In the genomic region with DNA sequence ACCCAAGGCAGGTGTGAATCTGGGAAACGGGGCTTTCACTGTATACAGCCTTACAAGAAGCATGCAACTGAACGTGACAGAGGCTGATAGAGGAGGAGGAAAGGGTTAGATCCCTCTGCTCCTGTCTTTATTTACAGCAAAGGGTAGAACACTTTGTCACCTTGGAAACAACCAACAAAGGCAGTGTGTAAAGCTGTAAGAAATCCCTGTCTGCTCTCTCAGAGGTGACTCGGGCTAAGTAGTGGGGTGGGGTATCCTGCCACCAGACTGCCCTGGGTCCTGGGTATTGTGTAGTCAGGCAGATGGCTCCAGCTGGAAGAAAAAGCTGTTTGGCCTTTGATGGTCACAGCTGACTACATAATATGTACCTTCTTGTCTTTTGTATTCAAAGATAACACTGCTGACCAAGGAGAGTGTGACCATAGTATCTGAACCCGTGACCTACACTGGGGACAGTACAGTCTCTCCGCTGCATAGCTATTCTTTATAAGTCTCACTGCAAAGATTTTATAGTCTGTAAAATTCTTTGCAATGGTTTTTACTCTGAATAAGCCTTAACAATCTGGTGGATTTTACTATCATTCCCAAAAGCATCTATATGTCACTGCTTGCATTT, we compare ENCODE assay signal across 19 cellular contexts. TPM values are rescaled to one million over a fixed set of nuclear protein-coding genes. Genes with fewer than 3 reads are reported as not detected.
DNase-seq lines count a peak whose midpoint lies in the region; ATAC-seq and TF ChIP-seq lines count a peak whose summit lies in the region.
"Had no signal": no experiment of that assay in that cellular context is flagged by ENCODE, and none has a peak within 500 bp of the region (broad histone marks: within the 10 kb centered on the region; RNA-seq: fewer than 3 reads in every experiment).

No MANE protein-coding gene starts in this region.

- H3K18ac ChIP-seq in mesendoderm (ENCODE audit: low read length), result no peak overlapping the region

- H3K9me2 ChIP-seq in DOHH2 (replicated peaks; ENCODE audit: control insufficient read depth, low read length), result no peaks in the 10 kb centered on the region

- no peaks in the 10 kb centered on the region for H3K9me3 ChIP-seq in DOHH2 (ENCODE audit: control insufficient read depth, insufficient read depth, low read length)
- H3K9me3 ChIP-seq: thoracic aorta had no signal

- no peak overlapping the region for H4K5ac ChIP-seq in mesendoderm (ENCODE audit: low read length)

- H3K9me3 Mint-ChIP-seq in WTC11, result no peaks in the 10 kb centered on the region; the same call in 1 of the 2 replicates
- no peaks in the 10 kb centered on the region for H3K9me3 Mint-ChIP-seq in effector memory CD8-positive, alpha-beta T cell
- H3K9me3 Mint-ChIP-seq: activated B cell treated with CpG ODN at 0.5 μM for 24 hours; activated T-helper 17 cell treated with anti-CD3 and anti-CD28 coated beads, Interleukin-2, amount 50 U/mL, for 72 hours; T-helper 1 cell treated with Interleukin-12 subunit alpha and Interleukin-12 subunit beta and Interleukin-4 antibody, amounts not matched to agents 30 μg/mL and 1 μg/mL, for 36 hours had no signal

- peak; percentile 87 for DNase-seq in NCI-H146 (lab: John Stamatoyannopoulos, UW)
- no peak for DNase-seq in WTC11 (ENCODE audit: low spot score)
- DNase-seq in mesendoderm, result peak; percentile 86
- DNase-seq in mesenteric fat pad (ENCODE audit: low spot score), result no peak
- no peak for DNase-seq in effector memory CD8-positive, alpha-beta T cell
- DNase-seq: activated B cell treated with CpG ODN at 0.5 μM for 24 hours; activated CD8-positive, alpha-beta T cell treated with anti-CD3 and anti-CD28 coated beads, Interleukin-2, amount 10 ng/mL, durations not matched to agents 7 days and 5 days; central memory CD4-positive, alpha-beta T cell; DND-41; effector memory CD4-positive, alpha-beta T cell; Kasumi-1; NCI-H1694 had no signal

- CTCF ChIA-PET in WTC11 (lab: Charles Lee), result interaction anchor here (0.7 to 2.0 kb wide), 4 partner anchors 9 to 289 kb away, joined by 3 to 14 read pairs (median 5); partner anchors contain the start of gene POU2F1

- H3K27me3 ChIP-seq in DOHH2 (ENCODE audit: control insufficient read depth, low read length) (no peaks in the 10 kb centered on the region), mesendoderm (ENCODE audit: insufficient read depth, low read length, poor library complexity) (no peaks in the 10 kb centered on the region)

- H4K8ac ChIP-seq in mesendoderm (ENCODE audit: low read depth, low read length), result no peak overlapping the region

- H3F3A ChIP-seq in DOHH2 (ENCODE audit: control insufficient read depth, insufficient read depth), result no peaks in the 10 kb centered on the region

- no peak overlapping the region for H3K27ac Mint-ChIP-seq in WTC11
- no peak overlapping the region for H3K27ac Mint-ChIP-seq in effector memory CD8-positive, alpha-beta T cell
- H3K27ac Mint-ChIP-seq: activated B cell treated with CpG ODN at 0.5 μM for 24 hours; activated CD8-positive, alpha-beta T cell treated with anti-CD3 and anti-CD28 coated beads, Interleukin-2, amount 10 ng/mL, durations not matched to agents 7 days and 5 days; activated T-helper 17 cell treated with anti-CD3 and anti-CD28 coated beads, Interleukin-2, amount 50 U/mL, for 72 hours; T-helper 1 cell treated with Interleukin-12 subunit alpha and Interleukin-12 subunit beta and Interleukin-4 antibody, amounts not matched to agents 30 μg/mL and 1 μg/mL, for 36 hours had no signal

- H3K4me3 Mint-ChIP-seq in WTC11, result no peak overlapping the region
- H3K4me3 Mint-ChIP-seq in effector memory CD8-positive, alpha-beta T cell, result no peak overlapping the region
- H3K4me3 Mint-ChIP-seq: activated B cell treated with CpG ODN at 0.5 μM for 24 hours; activated CD8-positive, alpha-beta T cell treated with anti-CD3 and anti-CD28 coated beads, Interleukin-2, amount 10 ng/mL, durations not matched to agents 7 days and 5 days; activated T-helper 17 cell treated with anti-CD3 and anti-CD28 coated beads, Interleukin-2, amount 50 U/mL, for 72 hours; T-helper 1 cell treated with Interleukin-12 subunit alpha and Interleukin-12 subunit beta and Interleukin-4 antibody, amounts not matched to agents 30 μg/mL and 1 μg/mL, for 36 hours had no signal

- WGBS in mesendoderm (ENCODE audit: extremely low coverage, insufficient coverage, low lambda C conversion rate), result no CpG with 5 or more reads among the region's 5 CpGs

- H3K9ac ChIP-seq in mesendoderm (ENCODE audit: low read length), result no peak overlapping the region

- H2BK5ac ChIP-seq in mesendoderm (ENCODE audit: low read length), result no peak overlapping the region

- no peaks in the 10 kb centered on the region for H3K79me2 ChIP-seq in DOHH2 (ENCODE audit: control insufficient read depth, low read length)
- no peaks in the 10 kb centered on the region for H3K79me2 ChIP-seq in mesendoderm (ENCODE audit: control insufficient read depth, insufficient read depth, low read length)

- no peaks in the 10 kb centered on the region for H3K36me3 Mint-ChIP-seq in WTC11
- H3K36me3 Mint-ChIP-seq in effector memory CD8-positive, alpha-beta T cell (ENCODE audit: insufficient read depth), result no peaks in the 10 kb centered on the region

- peaks cover 30% of the 10 kb centered on the region for H3K4me1 Mint-ChIP-seq in WTC11
- no peaks in the 10 kb centered on the region for H3K4me1 Mint-ChIP-seq in effector memory CD8-positive, alpha-beta T cell (ENCODE audit: low read depth in 2 of 2)
- H3K4me1 Mint-ChIP-seq: activated B cell treated with CpG ODN at 0.5 μM for 24 hours had no signal

- H3K4me1 ChIP-seq in DOHH2 (ENCODE audit: control insufficient read depth, low read length) (peaks cover 13% of the 10 kb centered on the region), mesendoderm (ENCODE audit: control insufficient read depth, low read depth, low read length) (no peaks in the 10 kb centered on the region)

- H3K4ac ChIP-seq in mesendoderm (ENCODE audit: low read depth, low read length), result no peak overlapping the region

- peak overlapping the region; percentile 10; the same call in 1 of the 2 replicates for H3K4me2 ChIP-seq in DOHH2 (ENCODE audit: low read length)
- H3K4me2 ChIP-seq in mesendoderm (ENCODE audit: low read length), result no peak overlapping the region
- H3K4me2 ChIP-seq: smooth muscle cell had no signal

- H4K20me1 ChIP-seq in DOHH2 (ENCODE audit: control insufficient read depth, insufficient read depth, low read depth, low read length), result no peaks in the 10 kb centered on the region

- peak; percentile 66 for ATAC-seq in WTC11
- no peak for ATAC-seq in effector memory CD8-positive, alpha-beta T cell (replicated peaks)
- ATAC-seq in GM19035 (IDR thresholded peaks at IDR 0.05; ENCODE audit: unreplicated experiment), result no peak
- ATAC-seq: activated CD8-positive, alpha-beta T cell treated with anti-CD3 and anti-CD28 coated beads, Interleukin-2, amount 10 ng/mL, durations not matched to agents 7 days and 5 days; left lobe of liver had no signal

- H3K27me3 Mint-ChIP-seq in WTC11 (ENCODE audit: low read depth), result peaks cover 4% of the 10 kb centered on the region
- no peaks in the 10 kb centered on the region for H3K27me3 Mint-ChIP-seq in effector memory CD8-positive, alpha-beta T cell
- H3K27me3 Mint-ChIP-seq: activated B cell treated with CpG ODN at 0.5 μM for 24 hours; activated T-helper 17 cell treated with anti-CD3 and anti-CD28 coated beads, Interleukin-2, amount 50 U/mL, for 72 hours had no signal

- H3K4me3 ChIP-seq in DOHH2 (ENCODE audit: low read length), result no peak overlapping the region
- no peak overlapping the region for H3K4me3 ChIP-seq in mesendoderm (ENCODE audit: low read length)
- H3K4me3 ChIP-seq: smooth muscle cell, thoracic aorta had no signal

- H3K23ac ChIP-seq in mesendoderm (ENCODE audit: low read length), result no peak overlapping the region

- POLR2A ChIA-PET in WTC11 (lab: Charles Lee), result interaction anchor here (1.7 kb wide), 1 partner anchor 22 kb away, joined by 5 read pairs; the partner anchor contains the start of gene POU2F1

- H3K36me3 ChIP-seq in DOHH2 (ENCODE audit: control insufficient read depth, low read length) (no peaks in the 10 kb centered on the region), mesendoderm (ENCODE audit: control insufficient read depth, insufficient read depth, low read length) (no peaks in the 10 kb centered on the region)
- H3K36me3 ChIP-seq: thoracic aorta had no signal

- no peak overlapping the region for H2BK120ac ChIP-seq in mesendoderm (ENCODE audit: low read depth, low read length)

- TF ChIP-seq CTCF in DOHH2 (IDR thresholded peaks at IDR 0.05; ENCODE audit: low read depth, low read length, poor library complexity, severe bottlenecking) (no peak), WTC11 (IDR thresholded peaks at IDR 0.05) (no peak)

- H2BK15ac ChIP-seq in mesendoderm (replicated peaks; ENCODE audit: low read depth), result no peak overlapping the region

- H2AK5ac ChIP-seq in mesendoderm (ENCODE audit: low read length), result no peak overlapping the region

- H3K27ac ChIP-seq in DOHH2 (ENCODE audit: low read depth, low read length) (no peak overlapping the region), mesendoderm (ENCODE audit: low read depth, low read length) (no peak overlapping the region)
- H3K27ac ChIP-seq: thoracic aorta had no signal

- H3K79me1 ChIP-seq in mesendoderm (ENCODE audit: low read length), result no peaks in the 10 kb centered on the region

- H3K56ac ChIP-seq in mesendoderm (ENCODE audit: low read length), result no peak overlapping the region

TF ChIP-seq in WTC11, 78 proteins besides CTCF, POLR2A, EP300 and RAD21 (continues in another document):
- TF ChIP-seq, protein P1, sequence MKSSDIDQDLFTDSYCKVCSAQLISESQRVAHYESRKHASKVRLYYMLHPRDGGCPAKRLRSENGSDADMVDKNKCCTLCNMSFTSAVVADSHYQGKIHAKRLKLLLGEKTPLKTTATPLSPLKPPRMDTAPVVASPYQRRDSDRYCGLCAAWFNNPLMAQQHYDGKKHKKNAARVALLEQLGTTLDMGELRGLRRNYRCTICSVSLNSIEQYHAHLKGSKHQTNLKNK (CRISPR knock-in tag; IDR thresholded peaks at IDR 0.05), result no peak
- no peak for TF ChIP-seq CDX4 (CRISPR knock-in tag; IDR thresholded peaks at IDR 0.05; ENCODE audit: borderline replicate concordance)
- TF ChIP-seq HMGA2 (CRISPR knock-in tag; IDR thresholded peaks at IDR 0.05), result no peak
- no peak for TF ChIP-seq MYBL2 (CRISPR knock-in tag; IDR thresholded peaks at IDR 0.05)

RNA-seq across cellular contexts. Expression of gene POU2F1, which starts 22.1 kb away (rescaled TPM):
- total RNA-seq in WTC11 (2021), result 51.0 to 55.0 TPM (median 51.3 TPM) in 3 replicates
- polyA plus RNA-seq in mesendoderm (2013, experiment 1 of 2), result 22.0 TPM
- polyA plus RNA-seq in mesendoderm (2013, experiment 2 of 2), result 19.4 TPM
- total RNA-seq in mesenteric fat pad, result 18.8 TPM

Comparison
In these comparisons a context has a peak if more than half of its experiments do, and no peak if none do; other contexts are left out.
1. DNase-seq: peak in NCI-H146 (single experiment) and mesendoderm (single experiment); none in WTC11 (single experiment), mesenteric fat pad (single experiment) and effector memory CD8-positive, alpha-beta T cell (0 of 3).